In the genomic region with DNA sequence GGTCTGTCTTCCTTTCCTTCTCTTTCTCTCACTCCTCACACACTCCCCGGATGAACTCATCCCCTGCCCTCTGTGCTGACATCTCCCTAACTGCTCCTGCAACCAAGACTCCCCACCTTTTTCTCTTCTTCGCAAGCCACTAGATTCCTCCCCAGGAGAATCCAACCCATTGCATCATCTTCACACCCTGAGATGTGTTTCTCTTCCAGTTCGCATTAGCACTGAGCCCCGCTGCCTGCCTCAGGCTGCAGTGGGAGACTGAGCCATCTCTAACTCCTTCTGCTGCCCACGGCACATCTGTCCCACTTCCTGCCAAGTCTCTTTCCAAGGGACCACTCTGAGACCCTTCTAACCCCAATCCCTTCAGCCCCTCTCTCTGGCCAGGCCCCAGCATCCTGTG, we compare ENCODE assay signal across 19 cellular contexts.
"Had no signal": no experiment of that assay in that cellular context is flagged by ENCODE, and none has a peak within 500 bp of the region (broad histone marks: within the 10 kb centered on the region; RNA-seq: fewer than 3 reads in every experiment).

No MANE protein-coding gene starts in this region.

- H3K27me3 ChIP-seq: dorsolateral prefrontal cortex, esophagus muscularis mucosa, gastrocnemius medialis, upper lobe of left lung had no signal

- H3K27ac Mint-ChIP-seq: immature natural killer cell, nephron had no signal

- H3K27ac ChIP-seq: coronary artery, dorsolateral prefrontal cortex, epithelial cell of prostate, esophagus muscularis mucosa, gastrocnemius medialis, left ventricle myocardium inferior, tibial artery, upper lobe of left lung had no signal

- ATAC-seq: gastrocnemius medialis, left cardiac atrium had no signal

- DNase-seq: central memory CD4-positive, alpha-beta T cell; effector CD8-positive, alpha-beta T cell; gastrocnemius medialis; immature natural killer cell; left cardiac atrium; left ventricle myocardium inferior; mesenchymal stem cell; naive B cell; small intestine; stimulated activated CD4-positive, alpha-beta T cell treated with anti-CD3 and anti-CD28 coated beads, Interleukin-12 subunit alpha, Interleukin-12 subunit beta, amount 100 ng/mL, for 4 hours; stimulated activated naive CD4-positive, alpha-beta T cell treated with Interleukin-2 at 50 U/mL for 16 hours; tibial artery; upper lobe of left lung had no signal

- H3K4me3 Mint-ChIP-seq: immature natural killer cell, nephron had no signal

- H3K9me3 ChIP-seq: gastrocnemius medialis had no signal

- H3K36me3 ChIP-seq: esophagus muscularis mucosa, gastrocnemius medialis, left ventricle myocardium inferior, tibial artery, upper lobe of left lung had no signal

- H3K4me1 Mint-ChIP-seq: immature natural killer cell, naive B cell had no signal

- H3K4me3 ChIP-seq: coronary artery, dorsolateral prefrontal cortex, esophagus muscularis mucosa, gastrocnemius medialis, left ventricle myocardium inferior, lung, tibial artery, upper lobe of left lung had no signal

- H3K4me1 ChIP-seq: esophagus muscularis mucosa, gastrocnemius medialis, left ventricle myocardium inferior, tibial artery, upper lobe of left lung had no signal
